8 cellular contexts compared by ENCODE assay signal in genomic region chr12:4271433-4272013, GRCh38. TPM values are rescaled to one million over a fixed set of nuclear protein-coding genes. Genes with fewer than 3 reads are reported as not detected.
DNase-seq lines count a peak whose midpoint lies in the region; ATAC-seq and TF ChIP-seq lines count a peak whose summit lies in the region.

No MANE protein-coding gene starts in this region.

- WGBS in mammary epithelial cell (ENCODE audit: low coverage, missing lambda C conversion rate): 7% methylated on average over 16 of the region's 31 CpGs
- 2% methylated on average over 31 of the region's 31 CpGs for WGBS in urinary bladder

- peak overlapping the region; percentile 67 for H2AFZ ChIP-seq in mammary epithelial cell (ENCODE audit: low read depth, low read length)

- peaks cover 29% of the 10 kb centered on the region for H3K4me1 ChIP-seq in mammary epithelial cell (ENCODE audit: insufficient read depth, low read length)
- H3K4me1 ChIP-seq in muscle layer of colon (ENCODE audit: insufficient read depth, low read length): peaks cover 25% of the 10 kb centered on the region
- no peaks in the 10 kb centered on the region for H3K4me1 ChIP-seq in urinary bladder (ENCODE audit: insufficient read depth)

- peak; percentile 4 for ATAC-seq in GM21367 (IDR thresholded peaks at IDR 0.05; ENCODE audit: unreplicated experiment)

- intact Hi-C loops in mammary epithelial cell (cut with micrococcal nuclease): loop anchor here (2.0 to 5.0 kb wide), 2 partner anchors 155 to 399 kb away; partner anchors contain the start of gene PARP11

- H3K27me3 ChIP-seq in MG63: peaks cover 94% of the 10 kb centered on the region
- H3K27me3 ChIP-seq in mammary epithelial cell (ENCODE audit: insufficient read depth, low read length): peaks cover 24% of the 10 kb centered on the region
- H3K27me3 ChIP-seq in muscle layer of colon (ENCODE audit: control insufficient read depth in 1 of 2, insufficient read depth in 2 of 2, low read length in 2 of 2): no peaks in the 10 kb centered on the region

- CTCF ChIA-PET in mammary epithelial cell (lab: Charles Lee; ENCODE audit: low non-redundant PET): interaction anchor here (0.6 to 1.0 kb wide), 2 partner anchors 164 to 971 kb away, joined by 3 to 8 read pairs; no protein-coding TSS in a partner anchor

- H3K79me2 ChIP-seq in mammary epithelial cell (ENCODE audit: insufficient read depth, low read length): peaks cover 34% of the 10 kb centered on the region

- no peak for TF ChIP-seq CTCF in mammary epithelial cell (conservative IDR thresholded peaks at IDR 0.05 in 1 of 2, IDR thresholded peaks at IDR 0.05 in 1 of 2; ENCODE audit: extremely low read depth in 1 of 2, insufficient read depth in 1 of 2, low read depth in 1 of 2, low read length in 2 of 2)

- no peak overlapping the region for H3K27ac ChIP-seq in mammary epithelial cell (ENCODE audit: insufficient read depth, low read depth, low read length)
- peak overlapping the region; percentile 86 for H3K27ac ChIP-seq in muscle layer of colon (ENCODE audit: low read depth, low read length)
- H3K27ac ChIP-seq in urinary bladder (ENCODE audit: low read depth): peak overlapping the region; percentile 11

- no peak overlapping the region for H3K9ac ChIP-seq in mammary epithelial cell (ENCODE audit: insufficient read depth, low read length)
- H3K9ac ChIP-seq in muscle layer of colon (ENCODE audit: low read length): peak overlapping the region; percentile 84

- no peaks in the 10 kb centered on the region for H4K20me1 ChIP-seq in mammary epithelial cell (ENCODE audit: insufficient read depth, low read length)

- peak; percentile 21 for DNase-seq in Caki2 (ENCODE audit: low read depth)
- DNase-seq in MG63: no peak
- no peak for DNase-seq in mammary epithelial cell
- DNase-seq in ureter (ENCODE audit: low spot score): no peak
- DNase-seq in NCI-H2107 (lab: John Stamatoyannopoulos, UW): no peak

- BruUV-seq in mammary epithelial cell (replicated peaks; lab: Mats Ljungman, UMichigan): no TSS peak

- peak overlapping the region; percentile 16; the same call in 1 of the 2 replicates for H3K4me3 ChIP-seq in MG63
- peak overlapping the region in 2 of 3 experiments; percentile 31 to 48 for H3K4me3 ChIP-seq in mammary epithelial cell (replicated peaks in 1 of 3; ENCODE audit: insufficient read depth in 1 of 3, low read depth in 2 of 3, low read length in 3 of 3)
- H3K4me3 ChIP-seq in muscle layer of colon (ENCODE audit: low read depth in 1 of 2, low read length in 2 of 2): peak overlapping the region; percentile 12 to 79
- peak overlapping the region; percentile 90 for H3K4me3 ChIP-seq in urinary bladder (ENCODE audit: low read depth, low read length)

- dilution Hi-C loops in mammary epithelial cell (cut with HindIII; ENCODE audit: low sequenced_read_pairs): loop anchor here (10.0 kb wide), 1 partner anchor 267 kb away; no protein-coding TSS in a partner anchor

- H3K36me3 ChIP-seq in MG63 (no peaks in the 10 kb centered on the region), mammary epithelial cell (ENCODE audit: insufficient read depth, low read length) (peaks cover 6% of the 10 kb centered on the region), muscle layer of colon (ENCODE audit: insufficient read depth, low read length) (peaks cover 4% of the 10 kb centered on the region), urinary bladder (ENCODE audit: insufficient read depth) (no peaks in the 10 kb centered on the region)

- peak overlapping the region; percentile 68 for H3K4me2 ChIP-seq in mammary epithelial cell (ENCODE audit: insufficient read depth, low read depth, low read length)

- no peaks in the 10 kb centered on the region for H3K9me3 ChIP-seq in MG63
- H3K9me3 ChIP-seq in mammary epithelial cell (replicated peaks; ENCODE audit: insufficient read depth, low read length): no peaks in the 10 kb centered on the region
- no peaks in the 10 kb centered on the region for H3K9me3 ChIP-seq in muscle layer of colon (ENCODE audit: low read length)

- in situ Hi-C loops in Caki2 (cut with HindIII; ENCODE audit: low pct_unique_long_range_greater_than_20kb, low sequenced_read_pairs): loop anchor here (25.0 kb wide), 1 partner anchor 384 kb away; no protein-coding TSS in a partner anchor
- in situ Hi-C loops in mammary epithelial cell (cut with MboI; ENCODE audit: low sequenced_read_pairs in 2 of 2): loop anchor here in 1 of 2 donors (10.0 kb wide), 1 partner anchor 277 kb away; no protein-coding TSS in a partner anchor

RNA-seq across cellular contexts. Expression of gene CCND2, which starts 2.0 kb away (rescaled TPM):
- total RNA-seq in Caki2 (2014; rRNA removed; shearing (Covaris generic); ENCODE audit: low replicate concordance): 0.03 TPM in 2 replicates
- 0.07 TPM in 1 of 2 replicates, not detected in the other for total RNA-seq in MG63 (2014; rRNA removed; shearing (Covaris generic); ENCODE audit: low replicate concordance)
- total RNA-seq in mammary epithelial cell (100 to 1,000 TPM; 483 to 932 TPM), urinary bladder (203 TPM), ureter (108 TPM)
- polyA plus RNA-seq in mammary epithelial cell (234 TPM), urinary bladder (25.3 TPM)
- polyA minus RNA-seq in mammary epithelial cell: 991 TPM

RNA-seq across cellular contexts. Expression of gene TIGAR, which starts 49.5 kb away (rescaled TPM):
- total RNA-seq in Caki2 (2014; rRNA removed; shearing (Covaris generic); ENCODE audit: low replicate concordance): 11.1 and 13.4 TPM in 2 replicates
- 9.9 and 86.7 TPM in 2 replicates for total RNA-seq in MG63 (2014; rRNA removed; shearing (Covaris generic); ENCODE audit: low replicate concordance)
- 10 to 100 TPM; 42.8 to 68.2 TPM for total RNA-seq in mammary epithelial cell
- 15.5 TPM for polyA plus RNA-seq in mammary epithelial cell
- 3.8 TPM for polyA minus RNA-seq in mammary epithelial cell
- 3.6 TPM for total RNA-seq in urinary bladder
- polyA plus RNA-seq in urinary bladder: 5.8 TPM
- 14.3 TPM for total RNA-seq in ureter

Comparison
In these comparisons a context has a peak if more than half of its experiments do, and no peak if none do; other contexts are left out.
1. H3K4me3 ChIP-seq: peak in every context shown above with its lines; median percentile 90 in urinary bladder; 46 in muscle layer of colon; 40 in mammary epithelial cell; 16 in MG63.
2. RNA of gene CCND2, which starts 2.0 kb away (total RNA-seq): 483 to 932 TPM in mammary epithelial cell, 203 TPM in urinary bladder (single experiment) and 108 TPM in ureter (single experiment); 0.03 TPM in Caki2 and 0.07 TPM in MG63; every median in the first group is over 100 times any median in the second.